In genomic region chr2:236955675-236956618, GRCh38 we compare ENCODE assay signal across 17 cellular contexts.
DNase-seq lines count a peak whose midpoint lies in the region; ATAC-seq and TF ChIP-seq lines count a peak whose summit lies in the region.
"Had no signal": no experiment of that assay in that cellular context is flagged by ENCODE, and none has a peak within 500 bp of the region (broad histone marks: within the 10 kb centered on the region; RNA-seq: fewer than 3 reads in every experiment).

No MANE protein-coding gene starts in this region.

- no peaks in the 10 kb centered on the region for H3K9me3 ChIP-seq in T-helper 17 cell (ENCODE audit: control insufficient read depth, low read length, poor library complexity, severe bottlenecking)
- no peaks in the 10 kb centered on the region for H3K9me3 ChIP-seq in hepatocyte (ENCODE audit: low read depth)
- peaks cover 6% of the 10 kb centered on the region for H3K9me3 ChIP-seq in suprapubic skin
- H3K9me3 ChIP-seq in tibial nerve, result peaks cover 0 to 6% (median 0%) of the 10 kb centered on the region in 4 donors
- no peaks in the 10 kb centered on the region for H3K9me3 ChIP-seq in lower lobe of right lung
- H3K9me3 ChIP-seq: left lung, neutrophil, vagina had no signal

- peak; percentile 41 to 45 for DNase-seq in activated T-cell treated with anti-CD3 and anti-CD28 coated beads, Interleukin-2, amount 50 U/mL, for 72 hours
- DNase-seq in activated T-cell treated with anti-CD3 and anti-CD28 coated beads, Interleukin-2, amount 50 U/mL, for 24 hours, result no peak
- DNase-seq in T-helper 17 cell, result no peak
- peak; percentile 66 for DNase-seq in hepatocyte (ENCODE audit: low spot score)
- DNase-seq in suprapubic skin (ENCODE audit: low spot score in 2 of 2), result peak; percentile 15 to 27
- DNase-seq in tibial nerve (ENCODE audit: low spot score in 2 of 2), result no peak
- no peak for DNase-seq in lower lobe of right lung
- no peak for DNase-seq in endothelial cell (ENCODE audit: low spot score)
- DNase-seq: effector CD4-positive, alpha-beta T cell; head of caudate nucleus; left lung; NCI-H1092; NCI-H510A; spleen; T-helper 9 cell had no signal

- H3K9me2 ChIP-seq in hepatocyte (replicated peaks; ENCODE audit: insufficient read depth), result no peaks in the 10 kb centered on the region

- H3K27ac Mint-ChIP-seq in activated T-cell treated with anti-CD3 and anti-CD28 coated beads, Interleukin-2, amount 50 U/mL, for 72 hours, result no peak overlapping the region
- H3K27ac Mint-ChIP-seq in activated T-cell treated with anti-CD3 and anti-CD28 coated beads, Interleukin-2, amount 50 U/mL, for 24 hours, result no peak overlapping the region
- H3K27ac Mint-ChIP-seq in T-helper 17 cell, result no peak overlapping the region
- no peak overlapping the region for H3K27ac Mint-ChIP-seq in endothelial cell (ENCODE audit: unreplicated experiment)

- TF ChIP-seq EP300 in suprapubic skin (IDR thresholded peaks at IDR 0.05) (no peak), tibial nerve (IDR thresholded peaks at IDR 0.05) (no peak)

- H3K27ac ChIP-seq in hepatocyte, result peak overlapping the region; percentile 64
- peak overlapping the region; percentile 55 for H3K27ac ChIP-seq in suprapubic skin
- peak overlapping the region in 1 of 4 donors; percentile 37 for H3K27ac ChIP-seq in tibial nerve
- H3K27ac ChIP-seq in lower lobe of right lung, result no peak overlapping the region
- H3K27ac ChIP-seq: left lung, neutrophil, spleen, vagina had no signal

- H3K4me2 ChIP-seq in hepatocyte, result no peak overlapping the region

- no peaks in the 10 kb centered on the region for H3K36me3 ChIP-seq in hepatocyte (replicated peaks; ENCODE audit: insufficient read depth, low read depth)
- no peaks in the 10 kb centered on the region for H3K36me3 ChIP-seq in suprapubic skin
- no peaks in the 10 kb centered on the region for H3K36me3 ChIP-seq in tibial nerve
- H3K36me3 ChIP-seq in lower lobe of right lung, result no peaks in the 10 kb centered on the region
- H3K36me3 ChIP-seq: left lung, neutrophil, spleen, vagina had no signal

- H4K20me1 ChIP-seq in hepatocyte (ENCODE audit: insufficient read depth, poor library complexity, severe bottlenecking), result no peaks in the 10 kb centered on the region

- no peaks in the 10 kb centered on the region for H3K27me3 ChIP-seq in hepatocyte
- H3K27me3 ChIP-seq in suprapubic skin, result no peaks in the 10 kb centered on the region
- H3K27me3 ChIP-seq in tibial nerve, result no peaks in the 10 kb centered on the region
- no peaks in the 10 kb centered on the region for H3K27me3 ChIP-seq in lower lobe of right lung (ENCODE audit: low read depth)
- H3K27me3 ChIP-seq: left lung, neutrophil, vagina had no signal

- H3K36me3 Mint-ChIP-seq in activated T-cell treated with anti-CD3 and anti-CD28 coated beads, Interleukin-2, amount 50 U/mL, for 72 hours (ENCODE audit: insufficient read depth in 2 of 2), result no peaks in the 10 kb centered on the region
- no peaks in the 10 kb centered on the region for H3K36me3 Mint-ChIP-seq in activated T-cell treated with anti-CD3 and anti-CD28 coated beads, Interleukin-2, amount 50 U/mL, for 24 hours (ENCODE audit: low read depth)
- H3K36me3 Mint-ChIP-seq in T-helper 17 cell (ENCODE audit: low read depth) (no peaks in the 10 kb centered on the region), endothelial cell (ENCODE audit: low read depth, unreplicated experiment) (peaks cover 3% of the 10 kb centered on the region)

- TF ChIP-seq CTCF in hepatocyte (IDR thresholded peaks at IDR 0.05; ENCODE audit: poor library complexity), result no peak
- TF ChIP-seq CTCF in suprapubic skin (IDR thresholded peaks at IDR 0.05), result no peak
- no peak for TF ChIP-seq CTCF in tibial nerve (IDR thresholded peaks at IDR 0.05)
- TF ChIP-seq CTCF in lower lobe of right lung (IDR thresholded peaks at IDR 0.05), result no peak
- no peak for TF ChIP-seq CTCF in endothelial cell (IDR thresholded peaks at IDR 0.05; ENCODE audit: unreplicated experiment)

- intact Hi-C loops in lower lobe of right lung (cut with DNase I), result no loop called here

- peaks cover 13% of the 10 kb centered on the region for H3K4me1 Mint-ChIP-seq in activated T-cell treated with anti-CD3 and anti-CD28 coated beads, Interleukin-2, amount 50 U/mL, for 72 hours (ENCODE audit: low read depth)
- peaks cover 11% of the 10 kb centered on the region for H3K4me1 Mint-ChIP-seq in activated T-cell treated with anti-CD3 and anti-CD28 coated beads, Interleukin-2, amount 50 U/mL, for 24 hours (ENCODE audit: low read depth)
- no peaks in the 10 kb centered on the region for H3K4me1 Mint-ChIP-seq in T-helper 17 cell
- H3K4me1 Mint-ChIP-seq in endothelial cell (ENCODE audit: unreplicated experiment), result peaks cover 2% of the 10 kb centered on the region

- peak; percentile 92 to 97 for ATAC-seq in activated T-cell treated with anti-CD3 and anti-CD28 coated beads, Interleukin-2, amount 50 U/mL, for 72 hours (replicated peaks in 1 of 2)
- ATAC-seq in T-helper 17 cell (peak; percentile 67), lower lobe of right lung (no peak)
- ATAC-seq: left lung had no signal

- 21% methylated on average over 11 of the region's 11 CpGs for WGBS in hepatocyte (ENCODE audit: low lambda C conversion rate, missing lambda C conversion rate)
- WGBS in suprapubic skin, result 50% methylated on average over 11 of the region's 11 CpGs
- 68 to 73% methylated on average over 11 of the region's 11 CpGs for WGBS in tibial nerve, 2 donors

- H3K4me1 ChIP-seq in hepatocyte (ENCODE audit: insufficient read depth) (peaks cover 15% of the 10 kb centered on the region), suprapubic skin (peaks cover 15% of the 10 kb centered on the region), tibial nerve (peaks cover 0 to 26% (median 0%) of the 10 kb centered on the region in 4 donors), lower lobe of right lung (no peaks in the 10 kb centered on the region)
- H3K4me1 ChIP-seq: left lung, spleen, vagina had no signal

- peaks cover 39% of the 10 kb centered on the region for H3K27me3 Mint-ChIP-seq in activated T-cell treated with anti-CD3 and anti-CD28 coated beads, Interleukin-2, amount 50 U/mL, for 72 hours (ENCODE audit: low read depth)
- H3K27me3 Mint-ChIP-seq in activated T-cell treated with anti-CD3 and anti-CD28 coated beads, Interleukin-2, amount 50 U/mL, for 24 hours, result peaks cover 12% of the 10 kb centered on the region
- H3K27me3 Mint-ChIP-seq in T-helper 17 cell (peaks cover 28% of the 10 kb centered on the region), endothelial cell (ENCODE audit: unreplicated experiment) (no peaks in the 10 kb centered on the region)

- TF ChIP-seq POLR2A in suprapubic skin (IDR thresholded peaks at IDR 0.05) (no peak), tibial nerve (IDR thresholded peaks at IDR 0.05) (no peak)

- peak overlapping the region; percentile 20 to 59 for H3K4me3 Mint-ChIP-seq in activated T-cell treated with anti-CD3 and anti-CD28 coated beads, Interleukin-2, amount 50 U/mL, for 72 hours
- no peak overlapping the region for H3K4me3 Mint-ChIP-seq in activated T-cell treated with anti-CD3 and anti-CD28 coated beads, Interleukin-2, amount 50 U/mL, for 24 hours
- H3K4me3 Mint-ChIP-seq in T-helper 17 cell, result no peak overlapping the region
- H3K4me3 Mint-ChIP-seq in endothelial cell (ENCODE audit: unreplicated experiment), result no peak overlapping the region

- H3K9me3 Mint-ChIP-seq in activated T-cell treated with anti-CD3 and anti-CD28 coated beads, Interleukin-2, amount 50 U/mL, for 72 hours, result peaks cover 2 to 8% of the 10 kb centered on the region in 2 donors
- peaks cover 4% of the 10 kb centered on the region for H3K9me3 Mint-ChIP-seq in activated T-cell treated with anti-CD3 and anti-CD28 coated beads, Interleukin-2, amount 50 U/mL, for 24 hours
- no peaks in the 10 kb centered on the region for H3K9me3 Mint-ChIP-seq in endothelial cell (ENCODE audit: unreplicated experiment)

- H2AFZ ChIP-seq in hepatocyte, result no peak overlapping the region

- H3K79me2 ChIP-seq in hepatocyte, result no peaks in the 10 kb centered on the region

- H3K4me3 ChIP-seq in hepatocyte, result no peak overlapping the region
- no peak overlapping the region for H3K4me3 ChIP-seq in suprapubic skin
- H3K4me3 ChIP-seq in tibial nerve, result no peak overlapping the region
- no peak overlapping the region for H3K4me3 ChIP-seq in lower lobe of right lung
- H3K4me3 ChIP-seq: left lung, spleen, vagina had no signal

Comparison
In these comparisons a context has a peak if more than half of its experiments do, and no peak if none do; other contexts are left out.
1. DNase-seq: peak in activated T-cell treated with anti-CD3 and anti-CD28 coated beads, Interleukin-2, amount 50 U/mL, for 72 hours (2 of 2), hepatocyte (single experiment) and suprapubic skin (2 of 2); none in activated T-cell treated with anti-CD3 and anti-CD28 coated beads, Interleukin-2, amount 50 U/mL, for 24 hours (single experiment), T-helper 17 cell (0 of 3), tibial nerve (0 of 2), lower lobe of right lung (single experiment) and endothelial cell (single experiment).
2. H3K4me3 Mint-ChIP-seq: peak in activated T-cell treated with anti-CD3 and anti-CD28 coated beads, Interleukin-2, amount 50 U/mL, for 72 hours (2 of 2); none in activated T-cell treated with anti-CD3 and anti-CD28 coated beads, Interleukin-2, amount 50 U/mL, for 24 hours (single experiment), T-helper 17 cell (single experiment) and endothelial cell (single experiment).
3. ATAC-seq: peak in activated T-cell treated with anti-CD3 and anti-CD28 coated beads, Interleukin-2, amount 50 U/mL, for 72 hours (2 of 2) and T-helper 17 cell (single experiment); none in lower lobe of right lung (0 of 2).